In the genomic region with DNA sequence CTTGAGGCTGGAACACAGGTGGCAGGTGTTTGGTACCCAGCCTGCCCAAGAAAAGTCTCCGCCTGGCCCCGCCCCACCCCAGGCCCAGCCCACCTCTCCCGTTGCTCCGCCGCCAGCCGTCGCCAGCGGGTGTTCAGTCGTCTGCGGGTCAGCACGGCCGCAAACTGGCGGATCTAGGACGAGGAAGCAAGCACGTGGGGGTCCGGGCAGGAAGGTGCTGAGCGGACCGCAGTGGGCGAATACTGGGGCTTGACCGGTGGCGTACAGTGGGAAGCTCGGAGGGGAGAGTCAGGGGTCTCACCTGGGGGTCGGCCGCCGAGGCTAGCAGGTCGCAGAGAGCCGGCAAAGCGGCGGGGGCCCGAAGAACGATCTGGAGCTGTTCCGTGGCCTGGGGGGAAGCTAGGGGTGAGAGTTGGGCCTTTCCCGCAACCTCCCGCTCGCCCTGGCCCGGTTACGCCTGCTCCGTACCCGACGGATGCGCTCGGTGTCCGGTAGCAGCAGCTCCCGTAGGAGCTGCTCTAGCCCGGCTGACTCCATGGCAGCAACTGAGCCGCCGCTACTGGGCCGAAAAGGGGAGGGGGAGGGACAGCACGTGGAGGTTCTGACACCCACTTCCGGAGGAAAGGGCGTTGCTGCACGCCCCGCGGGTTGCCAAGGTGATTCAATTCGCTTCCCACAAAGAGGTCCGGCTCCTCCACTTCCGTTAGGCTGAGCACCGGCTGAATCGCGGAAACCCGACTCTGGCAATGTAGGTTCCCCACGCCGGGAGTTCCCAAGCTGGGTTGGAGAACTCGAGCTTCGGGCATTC, we compare ENCODE assay signal across 1 cellular context.
TF ChIP-seq lines count a peak whose summit lies in the region.

A gene with protein sequence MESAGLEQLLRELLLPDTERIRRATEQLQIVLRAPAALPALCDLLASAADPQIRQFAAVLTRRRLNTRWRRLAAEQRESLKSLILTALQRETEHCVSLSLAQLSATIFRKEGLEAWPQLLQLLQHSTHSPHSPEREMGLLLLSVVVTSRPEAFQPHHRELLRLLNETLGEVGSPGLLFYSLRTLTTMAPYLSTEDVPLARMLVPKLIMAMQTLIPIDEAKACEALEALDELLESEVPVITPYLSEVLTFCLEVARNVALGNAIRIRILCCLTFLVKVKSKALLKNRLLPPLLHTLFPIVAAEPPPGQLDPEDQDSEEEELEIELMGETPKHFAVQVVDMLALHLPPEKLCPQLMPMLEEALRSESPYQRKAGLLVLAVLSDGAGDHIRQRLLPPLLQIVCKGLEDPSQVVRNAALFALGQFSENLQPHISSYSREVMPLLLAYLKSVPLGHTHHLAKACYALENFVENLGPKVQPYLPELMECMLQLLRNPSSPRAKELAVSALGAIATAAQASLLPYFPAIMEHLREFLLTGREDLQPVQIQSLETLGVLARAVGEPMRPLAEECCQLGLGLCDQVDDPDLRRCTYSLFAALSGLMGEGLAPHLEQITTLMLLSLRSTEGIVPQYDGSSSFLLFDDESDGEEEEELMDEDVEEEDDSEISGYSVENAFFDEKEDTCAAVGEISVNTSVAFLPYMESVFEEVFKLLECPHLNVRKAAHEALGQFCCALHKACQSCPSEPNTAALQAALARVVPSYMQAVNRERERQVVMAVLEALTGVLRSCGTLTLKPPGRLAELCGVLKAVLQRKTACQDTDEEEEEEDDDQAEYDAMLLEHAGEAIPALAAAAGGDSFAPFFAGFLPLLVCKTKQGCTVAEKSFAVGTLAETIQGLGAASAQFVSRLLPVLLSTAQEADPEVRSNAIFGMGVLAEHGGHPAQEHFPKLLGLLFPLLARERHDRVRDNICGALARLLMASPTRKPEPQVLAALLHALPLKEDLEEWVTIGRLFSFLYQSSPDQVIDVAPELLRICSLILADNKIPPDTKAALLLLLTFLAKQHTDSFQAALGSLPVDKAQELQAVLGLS (minus strand): TSS at position 566 of the 808 bp plus-strand sequence. CDS start 29 bp downstream, at position 537.

TF ChIP-seq in GM23338, 12 proteins besides CTCF, POLR2A, EP300 and RAD21:
- TF ChIP-seq ZNF114 (CRISPR knock-in tag; IDR thresholded peaks at IDR 0.05) (no peak), STAT1 (IDR thresholded peaks at IDR 0.05; ENCODE audit: unreplicated experiment) (no peak), JUNB (IDR thresholded peaks at IDR 0.05; ENCODE audit: unreplicated experiment) (peak; percentile 48), EZH2phosphoT487 (IDR thresholded peaks at IDR 0.05; ENCODE audit: unreplicated experiment) (no peak), POLR2AphosphoS5 (IDR thresholded peaks at IDR 0.05; ENCODE audit: low read depth) (peak; percentile 91), ZNF331 (CRISPR knock-in tag; IDR thresholded peaks at IDR 0.05; ENCODE audit: low read depth) (no peak), NANOG (IDR thresholded peaks at IDR 0.05; ENCODE audit: borderline replicate concordance) (no peak), EZH2 (IDR thresholded peaks at IDR 0.05; ENCODE audit: low read depth, unreplicated experiment) (no peak), CREB1 (CRISPR knock-in tag; IDR thresholded peaks at IDR 0.05; ENCODE audit: low read depth) (peak; percentile 81)
- TF ChIP-seq, protein P1, sequence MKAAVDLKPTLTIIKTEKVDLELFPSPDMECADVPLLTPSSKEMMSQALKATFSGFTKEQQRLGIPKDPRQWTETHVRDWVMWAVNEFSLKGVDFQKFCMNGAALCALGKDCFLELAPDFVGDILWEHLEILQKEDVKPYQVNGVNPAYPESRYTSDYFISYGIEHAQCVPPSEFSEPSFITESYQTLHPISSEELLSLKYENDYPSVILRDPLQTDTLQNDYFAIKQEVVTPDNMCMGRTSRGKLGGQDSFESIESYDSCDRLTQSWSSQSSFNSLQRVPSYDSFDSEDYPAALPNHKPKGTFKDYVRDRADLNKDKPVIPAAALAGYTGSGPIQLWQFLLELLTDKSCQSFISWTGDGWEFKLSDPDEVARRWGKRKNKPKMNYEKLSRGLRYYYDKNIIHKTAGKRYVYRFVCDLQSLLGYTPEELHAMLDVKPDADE (IDR thresholded peaks at IDR 0.05), result peak; percentile 91
- TF ChIP-seq, protein P2, sequence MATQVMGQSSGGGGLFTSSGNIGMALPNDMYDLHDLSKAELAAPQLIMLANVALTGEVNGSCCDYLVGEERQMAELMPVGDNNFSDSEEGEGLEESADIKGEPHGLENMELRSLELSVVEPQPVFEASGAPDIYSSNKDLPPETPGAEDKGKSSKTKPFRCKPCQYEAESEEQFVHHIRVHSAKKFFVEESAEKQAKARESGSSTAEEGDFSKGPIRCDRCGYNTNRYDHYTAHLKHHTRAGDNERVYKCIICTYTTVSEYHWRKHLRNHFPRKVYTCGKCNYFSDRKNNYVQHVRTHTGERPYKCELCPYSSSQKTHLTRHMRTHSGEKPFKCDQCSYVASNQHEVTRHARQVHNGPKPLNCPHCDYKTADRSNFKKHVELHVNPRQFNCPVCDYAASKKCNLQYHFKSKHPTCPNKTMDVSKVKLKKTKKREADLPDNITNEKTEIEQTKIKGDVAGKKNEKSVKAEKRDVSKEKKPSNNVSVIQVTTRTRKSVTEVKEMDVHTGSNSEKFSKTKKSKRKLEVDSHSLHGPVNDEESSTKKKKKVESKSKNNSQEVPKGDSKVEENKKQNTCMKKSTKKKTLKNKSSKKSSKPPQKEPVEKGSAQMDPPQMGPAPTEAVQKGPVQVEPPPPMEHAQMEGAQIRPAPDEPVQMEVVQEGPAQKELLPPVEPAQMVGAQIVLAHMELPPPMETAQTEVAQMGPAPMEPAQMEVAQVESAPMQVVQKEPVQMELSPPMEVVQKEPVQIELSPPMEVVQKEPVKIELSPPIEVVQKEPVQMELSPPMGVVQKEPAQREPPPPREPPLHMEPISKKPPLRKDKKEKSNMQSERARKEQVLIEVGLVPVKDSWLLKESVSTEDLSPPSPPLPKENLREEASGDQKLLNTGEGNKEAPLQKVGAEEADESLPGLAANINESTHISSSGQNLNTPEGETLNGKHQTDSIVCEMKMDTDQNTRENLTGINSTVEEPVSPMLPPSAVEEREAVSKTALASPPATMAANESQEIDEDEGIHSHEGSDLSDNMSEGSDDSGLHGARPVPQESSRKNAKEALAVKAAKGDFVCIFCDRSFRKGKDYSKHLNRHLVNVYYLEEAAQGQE (IDR thresholded peaks at IDR 0.05; ENCODE audit: unreplicated experiment), result no peak
- TF ChIP-seq, protein P3, sequence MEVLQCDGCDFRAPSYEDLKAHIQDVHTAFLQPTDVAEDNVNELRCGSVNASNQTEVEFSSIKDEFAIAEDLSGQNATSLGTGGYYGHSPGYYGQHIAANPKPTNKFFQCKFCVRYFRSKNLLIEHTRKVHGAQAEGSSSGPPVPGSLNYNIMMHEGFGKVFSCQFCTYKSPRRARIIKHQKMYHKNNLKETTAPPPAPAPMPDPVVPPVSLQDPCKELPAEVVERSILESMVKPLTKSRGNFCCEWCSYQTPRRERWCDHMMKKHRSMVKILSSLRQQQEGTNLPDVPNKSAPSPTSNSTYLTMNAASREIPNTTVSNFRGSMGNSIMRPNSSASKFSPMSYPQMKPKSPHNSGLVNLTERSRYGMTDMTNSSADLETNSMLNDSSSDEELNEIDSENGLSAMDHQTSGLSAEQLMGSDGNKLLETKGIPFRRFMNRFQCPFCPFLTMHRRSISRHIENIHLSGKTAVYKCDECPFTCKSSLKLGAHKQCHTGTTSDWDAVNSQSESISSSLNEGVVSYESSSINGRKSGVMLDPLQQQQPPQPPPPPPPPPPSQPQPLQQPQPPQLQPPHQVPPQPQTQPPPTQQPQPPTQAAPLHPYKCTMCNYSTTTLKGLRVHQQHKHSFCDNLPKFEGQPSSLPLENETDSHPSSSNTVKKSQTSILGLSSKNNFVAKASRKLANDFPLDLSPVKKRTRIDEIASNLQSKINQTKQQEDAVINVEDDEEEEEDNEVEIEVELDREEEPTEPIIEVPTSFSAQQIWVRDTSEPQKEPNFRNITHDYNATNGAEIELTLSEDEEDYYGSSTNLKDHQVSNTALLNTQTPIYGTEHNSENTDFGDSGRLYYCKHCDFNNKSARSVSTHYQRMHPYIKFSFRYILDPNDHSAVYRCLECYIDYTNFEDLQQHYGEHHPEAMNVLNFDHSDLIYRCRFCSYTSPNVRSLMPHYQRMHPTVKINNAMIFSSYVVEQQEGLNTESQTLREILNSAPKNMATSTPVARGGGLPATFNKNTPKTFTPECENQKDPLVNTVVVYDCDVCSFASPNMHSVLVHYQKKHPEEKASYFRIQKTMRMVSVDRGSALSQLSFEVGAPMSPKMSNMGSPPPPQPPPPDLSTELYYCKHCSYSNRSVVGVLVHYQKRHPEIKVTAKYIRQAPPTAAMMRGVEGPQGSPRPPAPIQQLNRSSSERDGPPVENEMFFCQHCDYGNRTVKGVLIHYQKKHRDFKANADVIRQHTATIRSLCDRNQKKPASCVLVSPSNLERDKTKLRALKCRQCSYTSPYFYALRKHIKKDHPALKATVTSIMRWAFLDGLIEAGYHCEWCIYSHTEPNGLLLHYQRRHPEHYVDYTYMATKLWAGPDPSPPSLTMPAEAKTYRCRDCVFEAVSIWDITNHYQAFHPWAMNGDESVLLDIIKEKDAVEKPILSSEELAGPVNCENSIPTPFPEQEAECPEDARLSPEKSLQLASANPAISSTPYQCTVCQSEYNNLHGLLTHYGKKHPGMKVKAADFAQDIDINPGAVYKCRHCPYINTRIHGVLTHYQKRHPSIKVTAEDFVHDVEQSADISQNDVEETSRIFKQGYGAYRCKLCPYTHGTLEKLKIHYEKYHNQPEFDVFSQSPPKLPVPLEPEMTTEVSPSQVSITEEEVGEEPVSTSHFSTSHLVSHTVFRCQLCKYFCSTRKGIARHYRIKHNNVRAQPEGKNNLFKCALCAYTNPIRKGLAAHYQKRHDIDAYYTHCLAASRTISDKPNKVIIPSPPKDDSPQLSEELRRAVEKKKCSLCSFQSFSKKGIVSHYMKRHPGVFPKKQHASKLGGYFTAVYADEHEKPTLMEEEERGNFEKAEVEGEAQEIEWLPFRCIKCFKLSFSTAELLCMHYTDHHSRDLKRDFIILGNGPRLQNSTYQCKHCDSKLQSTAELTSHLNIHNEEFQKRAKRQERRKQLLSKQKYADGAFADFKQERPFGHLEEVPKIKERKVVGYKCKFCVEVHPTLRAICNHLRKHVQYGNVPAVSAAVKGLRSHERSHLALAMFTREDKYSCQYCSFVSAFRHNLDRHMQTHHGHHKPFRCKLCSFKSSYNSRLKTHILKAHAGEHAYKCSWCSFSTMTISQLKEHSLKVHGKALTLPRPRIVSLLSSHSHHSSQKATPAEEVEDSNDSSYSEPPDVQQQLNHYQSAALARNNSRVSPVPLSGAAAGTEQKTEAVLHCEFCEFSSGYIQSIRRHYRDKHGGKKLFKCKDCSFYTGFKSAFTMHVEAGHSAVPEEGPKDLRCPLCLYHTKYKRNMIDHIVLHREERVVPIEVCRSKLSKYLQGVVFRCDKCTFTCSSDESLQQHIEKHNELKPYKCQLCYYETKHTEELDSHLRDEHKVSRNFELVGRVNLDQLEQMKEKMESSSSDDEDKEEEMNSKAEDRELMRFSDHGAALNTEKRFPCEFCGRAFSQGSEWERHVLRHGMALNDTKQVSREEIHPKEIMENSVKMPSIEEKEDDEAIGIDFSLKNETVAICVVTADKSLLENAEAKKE (CRISPR knock-in tag; IDR thresholded peaks at IDR 0.05), result no peak
